1 cellular context compared by ENCODE assay signal in genomic region chr17:2283302-2283701, GRCh38.
TF ChIP-seq lines count a peak whose summit lies in the region.

No MANE protein-coding gene starts in this region.

TF ChIP-seq in IMR-90, 13 proteins besides CTCF, POLR2A, EP300 and RAD21:
- TF ChIP-seq SMC3 (IDR thresholded peaks at IDR 0.05; ENCODE audit: low read depth, low read length) (no peak), NFE2L2 (IDR thresholded peaks at IDR 0.05; ENCODE audit: low read depth, low read length) (no peak), CEBPB (IDR thresholded peaks at IDR 0.05; ENCODE audit: low read depth, low read length) (no peak), FOS (IDR thresholded peaks at IDR 0.05; ENCODE audit: low read depth, low read length) (no peak), BHLHE40 (IDR thresholded peaks at IDR 0.05; ENCODE audit: low read depth, low read length) (no peak), MAZ (IDR thresholded peaks at IDR 0.05; ENCODE audit: borderline replicate concordance, low read depth, low read length) (no peak), RFX5 (IDR thresholded peaks at IDR 0.05; ENCODE audit: low read depth, low read length) (no peak), MAFK (IDR thresholded peaks at IDR 0.05; ENCODE audit: low read depth, low read length) (no peak), ELK1 (IDR thresholded peaks at IDR 0.05; ENCODE audit: borderline replicate concordance, low read depth, low read length) (no peak), CHD1 (IDR thresholded peaks at IDR 0.05; ENCODE audit: low read depth, low read length) (no peak), RCOR1 (IDR thresholded peaks at IDR 0.05; ENCODE audit: insufficient replicate concordance, low read length) (no peak)
